1 cellular context compared by ENCODE assay signal in genomic region chr14:99241314-99242035, GRCh38.
TF ChIP-seq lines count a peak whose summit lies in the region.

No MANE protein-coding gene starts in this region.

TF ChIP-seq in H1, 55 proteins besides CTCF, POLR2A, EP300 and RAD21 (continued from another document):
- no peak for TF ChIP-seq CHD7 (IDR thresholded peaks at IDR 0.05; ENCODE audit: insufficient replicate concordance, low read length)
- no peak for TF ChIP-seq TAF1 (IDR thresholded peaks at IDR 0.05; ENCODE audit: low read depth, low read length)
- TF ChIP-seq RFX5 (IDR thresholded peaks at IDR 0.05; ENCODE audit: borderline replicate concordance, low read depth, low read length) = no peak
- no peak for TF ChIP-seq CBX8 (IDR thresholded peaks at IDR 0.05; ENCODE audit: borderline replicate concordance, low read depth, low read length)
- TF ChIP-seq PHF8 (conservative IDR thresholded peaks at IDR 0.05; ENCODE audit: low read depth, low read length) = no peak
- TF ChIP-seq EGR1 (IDR thresholded peaks at IDR 0.05; ENCODE audit: borderline replicate concordance, low read depth, low read length) = no peak
- TF ChIP-seq KDM5A (IDR thresholded peaks at IDR 0.05; ENCODE audit: low read length) = no peak
- TF ChIP-seq ASH2L (IDR thresholded peaks at IDR 0.05; ENCODE audit: low read length) = no peak
- no peak for TF ChIP-seq RXRA (IDR thresholded peaks at IDR 0.05; ENCODE audit: insufficient read depth, low read depth, low read length)
